Comparison of ENCODE assay signal across 1 cellular context in the genomic region with DNA sequence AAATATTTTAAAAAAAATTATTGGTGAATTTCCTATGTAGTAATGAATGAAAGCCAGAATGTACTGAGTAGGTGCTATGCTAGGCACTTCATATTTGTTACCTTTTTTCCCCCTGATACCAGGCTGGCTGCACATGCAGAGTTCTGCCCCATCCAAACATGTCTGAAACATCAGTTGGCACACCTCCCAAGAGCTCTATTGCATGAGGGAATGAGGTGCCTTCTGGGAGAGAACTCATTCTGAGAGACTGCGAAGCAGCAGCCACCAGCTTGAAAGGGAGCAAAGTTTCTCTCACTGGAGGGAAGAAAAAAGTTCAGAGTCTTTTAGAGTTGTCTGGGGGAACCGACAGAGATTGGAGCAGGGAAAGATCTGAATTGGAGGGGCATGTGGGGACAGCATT.
TF ChIP-seq lines count a peak whose summit lies in the region.

No MANE protein-coding gene starts in this region.

TF ChIP-seq in HEK293, 187 proteins besides CTCF, POLR2A, EP300 and RAD21 (continued from another document):
- TF ChIP-seq, protein P1, sequence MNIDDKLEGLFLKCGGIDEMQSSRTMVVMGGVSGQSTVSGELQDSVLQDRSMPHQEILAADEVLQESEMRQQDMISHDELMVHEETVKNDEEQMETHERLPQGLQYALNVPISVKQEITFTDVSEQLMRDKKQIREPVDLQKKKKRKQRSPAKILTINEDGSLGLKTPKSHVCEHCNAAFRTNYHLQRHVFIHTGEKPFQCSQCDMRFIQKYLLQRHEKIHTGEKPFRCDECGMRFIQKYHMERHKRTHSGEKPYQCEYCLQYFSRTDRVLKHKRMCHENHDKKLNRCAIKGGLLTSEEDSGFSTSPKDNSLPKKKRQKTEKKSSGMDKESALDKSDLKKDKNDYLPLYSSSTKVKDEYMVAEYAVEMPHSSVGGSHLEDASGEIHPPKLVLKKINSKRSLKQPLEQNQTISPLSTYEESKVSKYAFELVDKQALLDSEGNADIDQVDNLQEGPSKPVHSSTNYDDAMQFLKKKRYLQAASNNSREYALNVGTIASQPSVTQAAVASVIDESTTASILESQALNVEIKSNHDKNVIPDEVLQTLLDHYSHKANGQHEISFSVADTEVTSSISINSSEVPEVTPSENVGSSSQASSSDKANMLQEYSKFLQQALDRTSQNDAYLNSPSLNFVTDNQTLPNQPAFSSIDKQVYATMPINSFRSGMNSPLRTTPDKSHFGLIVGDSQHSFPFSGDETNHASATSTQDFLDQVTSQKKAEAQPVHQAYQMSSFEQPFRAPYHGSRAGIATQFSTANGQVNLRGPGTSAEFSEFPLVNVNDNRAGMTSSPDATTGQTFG (tag by site-specific recombination; IDR thresholded peaks at IDR 0.05; ENCODE audit: borderline replicate concordance) = no peak
- TF ChIP-seq, protein P2, sequence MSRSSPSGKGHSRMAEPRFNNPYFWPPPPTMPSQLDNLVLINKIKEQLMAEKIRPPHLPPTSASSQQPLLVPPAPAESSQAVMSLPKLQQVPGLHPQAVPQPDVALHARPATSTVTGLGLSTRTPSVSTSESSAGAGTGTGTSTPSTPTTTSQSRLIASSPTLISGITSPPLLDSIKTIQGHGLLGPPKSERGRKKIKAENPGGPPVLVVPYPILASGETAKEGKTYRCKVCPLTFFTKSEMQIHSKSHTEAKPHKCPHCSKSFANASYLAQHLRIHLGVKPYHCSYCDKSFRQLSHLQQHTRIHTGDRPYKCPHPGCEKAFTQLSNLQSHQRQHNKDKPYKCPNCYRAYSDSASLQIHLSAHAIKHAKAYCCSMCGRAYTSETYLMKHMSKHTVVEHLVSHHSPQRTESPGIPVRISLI (tag by site-specific recombination; IDR thresholded peaks at IDR 0.05) = no peak
- TF ChIP-seq, protein P3, sequence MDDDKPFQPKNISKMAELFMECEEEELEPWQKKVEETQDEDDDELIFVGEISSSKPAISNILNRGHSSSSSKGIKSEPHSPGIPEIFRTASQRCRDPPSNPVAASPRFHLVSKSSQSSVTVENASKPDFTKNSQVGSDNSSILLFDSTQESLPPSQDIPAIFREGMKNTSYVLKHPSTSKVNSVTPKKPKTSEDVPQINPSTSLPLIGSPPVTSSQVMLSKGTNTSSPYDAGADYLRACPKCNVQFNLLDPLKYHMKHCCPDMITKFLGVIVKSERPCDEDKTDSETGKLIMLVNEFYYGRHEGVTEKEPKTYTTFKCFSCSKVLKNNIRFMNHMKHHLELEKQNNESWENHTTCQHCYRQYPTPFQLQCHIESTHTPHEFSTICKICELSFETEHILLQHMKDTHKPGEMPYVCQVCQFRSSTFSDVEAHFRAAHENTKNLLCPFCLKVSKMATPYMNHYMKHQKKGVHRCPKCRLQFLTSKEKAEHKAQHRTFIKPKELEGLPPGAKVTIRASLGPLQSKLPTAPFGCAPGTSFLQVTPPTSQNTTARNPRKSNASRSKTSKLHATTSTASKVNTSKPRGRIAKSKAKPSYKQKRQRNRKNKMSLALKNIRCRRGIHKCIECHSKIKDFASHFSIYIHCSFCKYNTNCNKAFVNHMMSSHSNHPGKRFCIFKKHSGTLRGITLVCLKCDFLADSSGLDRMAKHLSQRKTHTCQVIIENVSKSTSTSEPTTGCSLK (tag by site-specific recombination; IDR thresholded peaks at IDR 0.05) = no peak
- TF ChIP-seq ZNF138 (tag by site-specific recombination; IDR thresholded peaks at IDR 0.05; ENCODE audit: borderline replicate concordance) (no peak), GLIS1 (tag by site-specific recombination; IDR thresholded peaks at IDR 0.05) (no peak), ZBTB48 (tag by site-specific recombination; IDR thresholded peaks at IDR 0.05) (no peak), ZNF354C (tag by site-specific recombination; IDR thresholded peaks at IDR 0.05; ENCODE audit: borderline replicate concordance, low read depth) (no peak), ZNF335 (tag by site-specific recombination; conservative IDR thresholded peaks at IDR 0.05) (no peak), TRIM28 (IDR thresholded peaks at IDR 0.05; ENCODE audit: borderline replicate concordance, low read length) (no peak), ZFHX2 (tag by site-specific recombination; conservative IDR thresholded peaks at IDR 0.05) (no peak), ZBTB7A (tag by site-specific recombination; IDR thresholded peaks at IDR 0.05; ENCODE audit: low read depth) (no peak), ZNF19 (tag by site-specific recombination; IDR thresholded peaks at IDR 0.05; ENCODE audit: low read depth) (no peak), ZNF549 (tag by site-specific recombination; IDR thresholded peaks at IDR 0.05) (no peak), ZNF76 (tag by site-specific recombination; IDR thresholded peaks at IDR 0.05; ENCODE audit: borderline replicate concordance, low read depth) (no peak), ZNF24 (tag by site-specific recombination; IDR thresholded peaks at IDR 0.05) (no peak)
- TF ChIP-seq, protein P4, sequence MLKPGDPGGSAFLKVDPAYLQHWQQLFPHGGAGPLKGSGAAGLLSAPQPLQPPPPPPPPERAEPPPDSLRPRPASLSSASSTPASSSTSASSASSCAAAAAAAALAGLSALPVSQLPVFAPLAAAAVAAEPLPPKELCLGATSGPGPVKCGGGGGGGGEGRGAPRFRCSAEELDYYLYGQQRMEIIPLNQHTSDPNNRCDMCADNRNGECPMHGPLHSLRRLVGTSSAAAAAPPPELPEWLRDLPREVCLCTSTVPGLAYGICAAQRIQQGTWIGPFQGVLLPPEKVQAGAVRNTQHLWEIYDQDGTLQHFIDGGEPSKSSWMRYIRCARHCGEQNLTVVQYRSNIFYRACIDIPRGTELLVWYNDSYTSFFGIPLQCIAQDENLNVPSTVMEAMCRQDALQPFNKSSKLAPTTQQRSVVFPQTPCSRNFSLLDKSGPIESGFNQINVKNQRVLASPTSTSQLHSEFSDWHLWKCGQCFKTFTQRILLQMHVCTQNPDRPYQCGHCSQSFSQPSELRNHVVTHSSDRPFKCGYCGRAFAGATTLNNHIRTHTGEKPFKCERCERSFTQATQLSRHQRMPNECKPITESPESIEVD (tag by site-specific recombination; IDR thresholded peaks at IDR 0.05) = no peak
- TF ChIP-seq, protein P5, sequence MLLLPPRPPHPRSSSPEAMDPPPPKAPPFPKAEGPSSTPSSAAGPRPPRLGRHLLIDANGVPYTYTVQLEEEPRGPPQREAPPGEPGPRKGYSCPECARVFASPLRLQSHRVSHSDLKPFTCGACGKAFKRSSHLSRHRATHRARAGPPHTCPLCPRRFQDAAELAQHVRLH (tag by site-specific recombination; IDR thresholded peaks at IDR 0.05) = no peak
